Comparison of ENCODE assay signal across 1 cellular context in the genomic region with DNA sequence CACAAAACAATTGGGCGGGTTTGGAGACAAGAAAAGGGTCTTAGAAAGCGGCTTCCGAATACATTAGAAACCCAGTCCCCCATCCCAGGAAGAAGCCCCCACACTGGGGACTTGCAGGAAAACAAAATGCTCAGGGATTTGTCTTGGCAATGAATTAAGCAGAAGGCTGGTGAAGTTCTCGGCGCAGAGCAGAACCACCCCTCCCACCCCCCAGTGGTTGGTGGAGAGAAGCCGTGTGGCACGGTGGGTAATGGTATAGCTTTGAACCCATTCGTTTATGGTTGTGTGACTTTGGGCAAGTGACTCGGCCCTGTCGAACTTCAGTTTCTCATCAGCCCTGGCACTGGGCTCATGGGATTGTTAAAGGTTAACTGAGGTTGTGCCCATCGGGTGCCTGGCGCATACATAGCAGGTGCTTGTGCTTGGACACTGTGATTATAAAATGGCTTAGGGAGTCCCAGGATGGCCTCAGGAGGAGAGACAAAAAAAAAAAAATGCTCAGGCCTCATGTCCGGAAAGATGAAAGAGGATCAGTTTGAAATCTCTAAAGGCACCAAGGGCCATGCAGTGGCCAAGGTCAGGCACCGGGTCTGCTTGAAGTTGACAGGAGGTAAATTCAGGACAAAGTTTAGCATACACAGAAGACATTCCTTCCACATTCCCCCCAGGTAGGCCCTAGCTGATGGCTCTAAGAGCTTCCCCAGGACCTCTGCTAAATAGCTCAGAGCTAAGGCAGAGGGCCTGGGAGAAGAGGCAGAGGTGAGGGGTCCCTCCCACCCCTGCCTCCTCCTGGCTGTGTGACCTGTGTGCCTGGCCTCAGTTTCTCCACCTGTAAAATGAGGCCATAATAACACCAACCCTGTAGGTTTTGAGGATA.
TF ChIP-seq lines count a peak whose summit lies in the region.

No MANE protein-coding gene starts in this region.

TF ChIP-seq in HepG2, 621 proteins besides CTCF, POLR2A, EP300 and RAD21 (continued from another document and continues in another):
- TF ChIP-seq, protein P1, sequence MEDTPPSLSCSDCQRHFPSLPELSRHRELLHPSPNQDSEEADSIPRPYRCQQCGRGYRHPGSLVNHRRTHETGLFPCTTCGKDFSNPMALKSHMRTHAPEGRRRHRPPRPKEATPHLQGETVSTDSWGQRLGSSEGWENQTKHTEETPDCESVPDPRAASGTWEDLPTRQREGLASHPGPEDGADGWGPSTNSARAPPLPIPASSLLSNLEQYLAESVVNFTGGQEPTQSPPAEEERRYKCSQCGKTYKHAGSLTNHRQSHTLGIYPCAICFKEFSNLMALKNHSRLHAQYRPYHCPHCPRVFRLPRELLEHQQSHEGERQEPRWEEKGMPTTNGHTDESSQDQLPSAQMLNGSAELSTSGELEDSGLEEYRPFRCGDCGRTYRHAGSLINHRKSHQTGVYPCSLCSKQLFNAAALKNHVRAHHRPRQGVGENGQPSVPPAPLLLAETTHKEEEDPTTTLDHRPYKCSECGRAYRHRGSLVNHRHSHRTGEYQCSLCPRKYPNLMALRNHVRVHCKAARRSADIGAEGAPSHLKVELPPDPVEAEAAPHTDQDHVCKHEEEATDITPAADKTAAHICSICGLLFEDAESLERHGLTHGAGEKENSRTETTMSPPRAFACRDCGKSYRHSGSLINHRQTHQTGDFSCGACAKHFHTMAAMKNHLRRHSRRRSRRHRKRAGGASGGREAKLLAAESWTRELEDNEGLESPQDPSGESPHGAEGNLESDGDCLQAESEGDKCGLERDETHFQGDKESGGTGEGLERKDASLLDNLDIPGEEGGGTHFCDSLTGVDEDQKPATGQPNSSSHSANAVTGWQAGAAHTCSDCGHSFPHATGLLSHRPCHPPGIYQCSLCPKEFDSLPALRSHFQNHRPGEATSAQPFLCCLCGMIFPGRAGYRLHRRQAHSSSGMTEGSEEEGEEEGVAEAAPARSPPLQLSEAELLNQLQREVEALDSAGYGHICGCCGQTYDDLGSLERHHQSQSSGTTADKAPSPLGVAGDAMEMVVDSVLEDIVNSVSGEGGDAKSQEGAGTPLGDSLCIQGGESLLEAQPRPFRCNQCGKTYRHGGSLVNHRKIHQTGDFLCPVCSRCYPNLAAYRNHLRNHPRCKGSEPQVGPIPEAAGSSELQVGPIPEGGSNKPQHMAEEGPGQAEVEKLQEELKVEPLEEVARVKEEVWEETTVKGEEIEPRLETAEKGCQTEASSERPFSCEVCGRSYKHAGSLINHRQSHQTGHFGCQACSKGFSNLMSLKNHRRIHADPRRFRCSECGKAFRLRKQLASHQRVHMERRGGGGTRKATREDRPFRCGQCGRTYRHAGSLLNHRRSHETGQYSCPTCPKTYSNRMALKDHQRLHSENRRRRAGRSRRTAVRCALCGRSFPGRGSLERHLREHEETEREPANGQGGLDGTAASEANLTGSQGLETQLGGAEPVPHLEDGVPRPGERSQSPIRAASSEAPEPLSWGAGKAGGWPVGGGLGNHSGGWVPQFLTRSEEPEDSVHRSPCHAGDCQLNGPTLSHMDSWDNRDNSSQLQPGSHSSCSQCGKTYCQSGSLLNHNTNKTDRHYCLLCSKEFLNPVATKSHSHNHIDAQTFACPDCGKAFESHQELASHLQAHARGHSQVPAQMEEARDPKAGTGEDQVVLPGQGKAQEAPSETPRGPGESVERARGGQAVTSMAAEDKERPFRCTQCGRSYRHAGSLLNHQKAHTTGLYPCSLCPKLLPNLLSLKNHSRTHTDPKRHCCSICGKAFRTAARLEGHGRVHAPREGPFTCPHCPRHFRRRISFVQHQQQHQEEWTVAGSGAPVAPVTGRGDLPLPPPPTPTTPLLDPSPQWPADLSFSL (CRISPR knock-in tag; IDR thresholded peaks at IDR 0.05) = 0 out of 2 replicates have a peak, but pooled peaks have one; percentile 16
- TF ChIP-seq GATAD1 (CRISPR knock-in tag; IDR thresholded peaks at IDR 0.05) = peak; percentile 77
- no peak for TF ChIP-seq PHB2 (IDR thresholded peaks at IDR 0.05; ENCODE audit: partially characterized antibody)
- TF ChIP-seq CC2D1A (CRISPR knock-in tag; IDR thresholded peaks at IDR 0.05) = no peak
- TF ChIP-seq, protein P2, sequence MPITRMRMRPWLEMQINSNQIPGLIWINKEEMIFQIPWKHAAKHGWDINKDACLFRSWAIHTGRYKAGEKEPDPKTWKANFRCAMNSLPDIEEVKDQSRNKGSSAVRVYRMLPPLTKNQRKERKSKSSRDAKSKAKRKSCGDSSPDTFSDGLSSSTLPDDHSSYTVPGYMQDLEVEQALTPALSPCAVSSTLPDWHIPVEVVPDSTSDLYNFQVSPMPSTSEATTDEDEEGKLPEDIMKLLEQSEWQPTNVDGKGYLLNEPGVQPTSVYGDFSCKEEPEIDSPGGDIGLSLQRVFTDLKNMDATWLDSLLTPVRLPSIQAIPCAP (CRISPR knock-in tag; IDR thresholded peaks at IDR 0.05; ENCODE audit: low read depth) = no peak
- TF ChIP-seq, protein P3, sequence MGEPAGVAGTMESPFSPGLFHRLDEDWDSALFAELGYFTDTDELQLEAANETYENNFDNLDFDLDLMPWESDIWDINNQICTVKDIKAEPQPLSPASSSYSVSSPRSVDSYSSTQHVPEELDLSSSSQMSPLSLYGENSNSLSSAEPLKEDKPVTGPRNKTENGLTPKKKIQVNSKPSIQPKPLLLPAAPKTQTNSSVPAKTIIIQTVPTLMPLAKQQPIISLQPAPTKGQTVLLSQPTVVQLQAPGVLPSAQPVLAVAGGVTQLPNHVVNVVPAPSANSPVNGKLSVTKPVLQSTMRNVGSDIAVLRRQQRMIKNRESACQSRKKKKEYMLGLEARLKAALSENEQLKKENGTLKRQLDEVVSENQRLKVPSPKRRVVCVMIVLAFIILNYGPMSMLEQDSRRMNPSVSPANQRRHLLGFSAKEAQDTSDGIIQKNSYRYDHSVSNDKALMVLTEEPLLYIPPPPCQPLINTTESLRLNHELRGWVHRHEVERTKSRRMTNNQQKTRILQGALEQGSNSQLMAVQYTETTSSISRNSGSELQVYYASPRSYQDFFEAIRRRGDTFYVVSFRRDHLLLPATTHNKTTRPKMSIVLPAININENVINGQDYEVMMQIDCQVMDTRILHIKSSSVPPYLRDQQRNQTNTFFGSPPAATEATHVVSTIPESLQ (CRISPR knock-in tag; conservative IDR thresholded peaks at IDR 0.05) = 0 out of 2 replicates have a peak, but pooled peaks have one; percentile 11
- TF ChIP-seq, protein P4, sequence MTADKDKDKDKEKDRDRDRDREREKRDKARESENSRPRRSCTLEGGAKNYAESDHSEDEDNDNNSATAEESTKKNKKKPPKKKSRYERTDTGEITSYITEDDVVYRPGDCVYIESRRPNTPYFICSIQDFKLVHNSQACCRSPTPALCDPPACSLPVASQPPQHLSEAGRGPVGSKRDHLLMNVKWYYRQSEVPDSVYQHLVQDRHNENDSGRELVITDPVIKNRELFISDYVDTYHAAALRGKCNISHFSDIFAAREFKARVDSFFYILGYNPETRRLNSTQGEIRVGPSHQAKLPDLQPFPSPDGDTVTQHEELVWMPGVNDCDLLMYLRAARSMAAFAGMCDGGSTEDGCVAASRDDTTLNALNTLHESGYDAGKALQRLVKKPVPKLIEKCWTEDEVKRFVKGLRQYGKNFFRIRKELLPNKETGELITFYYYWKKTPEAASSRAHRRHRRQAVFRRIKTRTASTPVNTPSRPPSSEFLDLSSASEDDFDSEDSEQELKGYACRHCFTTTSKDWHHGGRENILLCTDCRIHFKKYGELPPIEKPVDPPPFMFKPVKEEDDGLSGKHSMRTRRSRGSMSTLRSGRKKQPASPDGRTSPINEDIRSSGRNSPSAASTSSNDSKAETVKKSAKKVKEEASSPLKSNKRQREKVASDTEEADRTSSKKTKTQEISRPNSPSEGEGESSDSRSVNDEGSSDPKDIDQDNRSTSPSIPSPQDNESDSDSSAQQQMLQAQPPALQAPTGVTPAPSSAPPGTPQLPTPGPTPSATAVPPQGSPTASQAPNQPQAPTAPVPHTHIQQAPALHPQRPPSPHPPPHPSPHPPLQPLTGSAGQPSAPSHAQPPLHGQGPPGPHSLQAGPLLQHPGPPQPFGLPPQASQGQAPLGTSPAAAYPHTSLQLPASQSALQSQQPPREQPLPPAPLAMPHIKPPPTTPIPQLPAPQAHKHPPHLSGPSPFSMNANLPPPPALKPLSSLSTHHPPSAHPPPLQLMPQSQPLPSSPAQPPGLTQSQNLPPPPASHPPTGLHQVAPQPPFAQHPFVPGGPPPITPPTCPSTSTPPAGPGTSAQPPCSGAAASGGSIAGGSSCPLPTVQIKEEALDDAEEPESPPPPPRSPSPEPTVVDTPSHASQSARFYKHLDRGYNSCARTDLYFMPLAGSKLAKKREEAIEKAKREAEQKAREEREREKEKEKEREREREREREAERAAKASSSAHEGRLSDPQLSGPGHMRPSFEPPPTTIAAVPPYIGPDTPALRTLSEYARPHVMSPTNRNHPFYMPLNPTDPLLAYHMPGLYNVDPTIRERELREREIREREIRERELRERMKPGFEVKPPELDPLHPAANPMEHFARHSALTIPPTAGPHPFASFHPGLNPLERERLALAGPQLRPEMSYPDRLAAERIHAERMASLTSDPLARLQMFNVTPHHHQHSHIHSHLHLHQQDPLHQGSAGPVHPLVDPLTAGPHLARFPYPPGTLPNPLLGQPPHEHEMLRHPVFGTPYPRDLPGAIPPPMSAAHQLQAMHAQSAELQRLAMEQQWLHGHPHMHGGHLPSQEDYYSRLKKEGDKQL (CRISPR knock-in tag; IDR thresholded peaks at IDR 0.05; ENCODE audit: low read depth) = peak; percentile 93
- TF ChIP-seq PHF8 (CRISPR knock-in tag; IDR thresholded peaks at IDR 0.05) = no peak; the same call in 1 of the 2 replicates
- TF ChIP-seq ZNF605 (CRISPR knock-in tag; IDR thresholded peaks at IDR 0.05) = no peak; the same call in none of the 2 replicates
- no peak; the same call in 1 of the 2 replicates for TF ChIP-seq PHF20 (CRISPR knock-in tag; IDR thresholded peaks at IDR 0.05)
- TF ChIP-seq REL (CRISPR knock-in tag; conservative IDR thresholded peaks at IDR 0.05) = no peak
- TF ChIP-seq FOSL2 (CRISPR knock-in tag; IDR thresholded peaks at IDR 0.05) = peak; percentile 86
- peak; percentile 34 for TF ChIP-seq ONECUT2 (CRISPR knock-in tag; IDR thresholded peaks at IDR 0.05)
- TF ChIP-seq, protein P5, sequence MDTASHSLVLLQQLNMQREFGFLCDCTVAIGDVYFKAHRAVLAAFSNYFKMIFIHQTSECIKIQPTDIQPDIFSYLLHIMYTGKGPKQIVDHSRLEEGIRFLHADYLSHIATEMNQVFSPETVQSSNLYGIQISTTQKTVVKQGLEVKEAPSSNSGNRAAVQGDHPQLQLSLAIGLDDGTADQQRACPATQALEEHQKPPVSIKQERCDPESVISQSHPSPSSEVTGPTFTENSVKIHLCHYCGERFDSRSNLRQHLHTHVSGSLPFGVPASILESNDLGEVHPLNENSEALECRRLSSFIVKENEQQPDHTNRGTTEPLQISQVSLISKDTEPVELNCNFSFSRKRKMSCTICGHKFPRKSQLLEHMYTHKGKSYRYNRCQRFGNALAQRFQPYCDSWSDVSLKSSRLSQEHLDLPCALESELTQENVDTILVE (CRISPR knock-in tag; IDR thresholded peaks at IDR 0.05) = peak; percentile 89
- 0 out of 2 replicates have a peak, but pooled peaks have one; percentile 81 for TF ChIP-seq THYN1 (CRISPR knock-in tag; IDR thresholded peaks at IDR 0.05; ENCODE audit: borderline replicate concordance, low read depth)
- no peak for TF ChIP-seq ZNF383 (CRISPR knock-in tag; IDR thresholded peaks at IDR 0.05; ENCODE audit: borderline replicate concordance)
- no peak for TF ChIP-seq ZNF136 (CRISPR knock-in tag; IDR thresholded peaks at IDR 0.05; ENCODE audit: low read depth)
- TF ChIP-seq HDAC2 (CRISPR knock-in tag; IDR thresholded peaks at IDR 0.05) = peak; percentile 99
- TF ChIP-seq NFRKB (IDR thresholded peaks at IDR 0.05) = no peak
- TF ChIP-seq HMG20B (CRISPR knock-in tag; conservative IDR thresholded peaks at IDR 0.05) = peak; percentile 97
- TF ChIP-seq NRL (CRISPR knock-in tag; IDR thresholded peaks at IDR 0.05; ENCODE audit: borderline replicate concordance) = no peak
- peak; percentile 78 for TF ChIP-seq ESRRA (CRISPR knock-in tag; IDR thresholded peaks at IDR 0.05; ENCODE audit: low read depth)
- peak; percentile 75; the same call in 1 of the 2 replicates for TF ChIP-seq TBX2 (CRISPR knock-in tag; IDR thresholded peaks at IDR 0.05; ENCODE audit: borderline replicate concordance)
- TF ChIP-seq ZNF589 (CRISPR knock-in tag; conservative IDR thresholded peaks at IDR 0.05) = no peak
- TF ChIP-seq, protein P6, sequence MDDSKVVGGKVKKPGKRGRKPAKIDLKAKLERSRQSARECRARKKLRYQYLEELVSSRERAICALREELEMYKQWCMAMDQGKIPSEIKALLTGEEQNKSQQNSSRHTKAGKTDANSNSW (CRISPR knock-in tag; IDR thresholded peaks at IDR 0.05; ENCODE audit: borderline replicate concordance) = no peak
- TF ChIP-seq ISX (CRISPR knock-in tag; conservative IDR thresholded peaks at IDR 0.05) = no peak
- peak; percentile 41; the same call in 1 of the 2 replicates for TF ChIP-seq TAF1 (CRISPR knock-in tag; IDR thresholded peaks at IDR 0.05)
- peak; percentile 92 for TF ChIP-seq SIX4 (CRISPR knock-in tag; IDR thresholded peaks at IDR 0.05)
- peak; percentile 83; the same call in 1 of the 2 replicates for TF ChIP-seq ZNF543 (CRISPR knock-in tag; IDR thresholded peaks at IDR 0.05)
- TF ChIP-seq BORCS8-MEF2B (CRISPR knock-in tag; IDR thresholded peaks at IDR 0.05) = peak; percentile 72
- TF ChIP-seq ZNF768 (CRISPR knock-in tag; IDR thresholded peaks at IDR 0.05) = no peak
- no peak for TF ChIP-seq ZNF569 (CRISPR knock-in tag; IDR thresholded peaks at IDR 0.05; ENCODE audit: borderline replicate concordance)
- TF ChIP-seq, protein P7, sequence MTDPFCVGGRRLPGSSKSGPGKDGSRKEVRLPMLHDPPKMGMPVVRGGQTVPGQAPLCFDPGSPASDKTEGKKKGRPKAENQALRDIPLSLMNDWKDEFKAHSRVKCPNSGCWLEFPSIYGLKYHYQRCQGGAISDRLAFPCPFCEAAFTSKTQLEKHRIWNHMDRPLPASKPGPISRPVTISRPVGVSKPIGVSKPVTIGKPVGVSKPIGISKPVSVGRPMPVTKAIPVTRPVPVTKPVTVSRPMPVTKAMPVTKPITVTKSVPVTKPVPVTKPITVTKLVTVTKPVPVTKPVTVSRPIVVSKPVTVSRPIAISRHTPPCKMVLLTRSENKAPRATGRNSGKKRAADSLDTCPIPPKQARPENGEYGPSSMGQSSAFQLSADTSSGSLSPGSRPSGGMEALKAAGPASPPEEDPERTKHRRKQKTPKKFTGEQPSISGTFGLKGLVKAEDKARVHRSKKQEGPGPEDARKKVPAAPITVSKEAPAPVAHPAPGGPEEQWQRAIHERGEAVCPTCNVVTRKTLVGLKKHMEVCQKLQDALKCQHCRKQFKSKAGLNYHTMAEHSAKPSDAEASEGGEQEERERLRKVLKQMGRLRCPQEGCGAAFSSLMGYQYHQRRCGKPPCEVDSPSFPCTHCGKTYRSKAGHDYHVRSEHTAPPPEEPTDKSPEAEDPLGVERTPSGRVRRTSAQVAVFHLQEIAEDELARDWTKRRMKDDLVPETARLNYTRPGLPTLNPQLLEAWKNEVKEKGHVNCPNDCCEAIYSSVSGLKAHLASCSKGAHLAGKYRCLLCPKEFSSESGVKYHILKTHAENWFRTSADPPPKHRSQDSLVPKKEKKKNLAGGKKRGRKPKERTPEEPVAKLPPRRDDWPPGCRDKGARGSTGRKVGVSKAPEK (CRISPR knock-in tag; IDR thresholded peaks at IDR 0.05; ENCODE audit: borderline replicate concordance) = no peak
- TF ChIP-seq FOXP1 (IDR thresholded peaks at IDR 0.05) = no peak; the same call in 1 of the 2 replicates
- peak; percentile 95 for TF ChIP-seq FOXP1 (CRISPR knock-in tag; IDR thresholded peaks at IDR 0.05)
